8 cellular contexts compared by ENCODE assay signal in genomic region chr19:16062789-16063188, GRCh38. TPM values are rescaled to one million over a fixed set of nuclear protein-coding genes. Genes with fewer than 3 reads are reported as not detected.
DNase-seq lines count a peak whose midpoint lies in the region; ATAC-seq, FAIRE-seq and TF ChIP-seq lines count a peak whose summit lies in the region.

No MANE protein-coding gene starts in this region.

- H3K36me3 Mint-ChIP-seq in activated CD8-positive, alpha-beta T cell treated with anti-CD3 and anti-CD28 coated beads for 36 hours (ENCODE audit: low read depth) = no peaks in the 10 kb centered on the region

- H3K9me3 ChIP-seq in ovary = no peaks in the 10 kb centered on the region

- H3K27ac Mint-ChIP-seq in activated CD8-positive, alpha-beta T cell treated with anti-CD3 and anti-CD28 coated beads for 36 hours = no peak overlapping the region

- H3K36me3 ChIP-seq in ovary = no peaks in the 10 kb centered on the region

- no peaks in the 10 kb centered on the region for H3K4me1 ChIP-seq in ovary (ENCODE audit: insufficient read depth)

- ATAC-seq in activated CD8-positive, alpha-beta T cell treated with anti-CD3 and anti-CD28 coated beads for 36 hours = peak; percentile 57
- no peak for ATAC-seq in GM19328 (IDR thresholded peaks at IDR 0.05; ENCODE audit: unreplicated experiment)
- no peak for ATAC-seq in GM18907 (IDR thresholded peaks at IDR 0.05; ENCODE audit: unreplicated experiment)

- FAIRE-seq in urothelium cell line (lab: Jason Lieb, UNC) = no peak

- no peaks in the 10 kb centered on the region for H3K27me3 ChIP-seq in ovary

- H3K27ac ChIP-seq in ovary = no peak overlapping the region

- no peak for TF ChIP-seq EP300 in ovary (IDR thresholded peaks at IDR 0.05)

- H3K9me3 Mint-ChIP-seq in activated CD8-positive, alpha-beta T cell treated with anti-CD3 and anti-CD28 coated beads for 36 hours = no peaks in the 10 kb centered on the region

- no peaks in the 10 kb centered on the region for H3K27me3 Mint-ChIP-seq in activated CD8-positive, alpha-beta T cell treated with anti-CD3 and anti-CD28 coated beads for 36 hours

- CTCF ChIA-PET in activated CD8-positive, alpha-beta T cell treated with anti-CD3 and anti-CD28 coated beads for 36 hours (lab: Charles Lee) = interaction anchor here (0.6 to 7.9 kb wide), 21 partner anchors 10 to 208 kb away, joined by 3 to 90 read pairs (median 7); partner anchors contain the start of genes FAM32A, HSH2D, RAB8A and TPM4

- H3K4me3 ChIP-seq in epithelial cell of esophagus (ENCODE audit: low read length) (no peak overlapping the region), ovary (no peak overlapping the region)

- TF ChIP-seq POLR2A in ovary (IDR thresholded peaks at IDR 0.05) = no peak

- no peak overlapping the region for H3K4me3 Mint-ChIP-seq in activated CD8-positive, alpha-beta T cell treated with anti-CD3 and anti-CD28 coated beads for 36 hours

- DNase-seq in NCI-H748 (lab: John Stamatoyannopoulos, UW; ENCODE audit: unreplicated experiment) (peak; percentile 7), epithelial cell of esophagus (ENCODE audit: low read depth) (peak; percentile 38), ovary (no peak), urothelium cell line (ENCODE audit: low spot score) (no peak)
- peak; percentile 76 for DNase-seq in activated CD8-positive, alpha-beta T cell treated with anti-CD3 and anti-CD28 coated beads for 36 hours

- TF ChIP-seq CTCF in GM12872 (IDR thresholded peaks at IDR 0.05; ENCODE audit: insufficient read depth, low read depth, low read length) (peak; percentile 99), epithelial cell of esophagus (IDR thresholded peaks at IDR 0.05; ENCODE audit: insufficient read depth, low read depth, low read length, missing control alignments) (peak; percentile 93), ovary (IDR thresholded peaks at IDR 0.05) (peak in 2 of 3 donors; percentile 14 to 18)
- TF ChIP-seq CTCF in activated CD8-positive, alpha-beta T cell treated with anti-CD3 and anti-CD28 coated beads for 36 hours (IDR thresholded peaks at IDR 0.05) = peak; percentile 96

- 68 to 86% (median 76%) methylated on average over 2 of the region's 2 CpGs for WGBS in ovary, 3 donors

- peaks cover 26% of the 10 kb centered on the region for H3K4me1 Mint-ChIP-seq in activated CD8-positive, alpha-beta T cell treated with anti-CD3 and anti-CD28 coated beads for 36 hours (ENCODE audit: low read depth)

- POLR2A ChIA-PET in activated CD8-positive, alpha-beta T cell treated with anti-CD3 and anti-CD28 coated beads for 36 hours (lab: Charles Lee) = interaction anchor here (0.8 to 4.5 kb wide), 3 partner anchors 11 to 48 kb away, joined by 3 to 22 read pairs (median 3); partner anchors contain the start of gene TPM4

- intact Hi-C loops in activated CD8-positive, alpha-beta T cell treated with anti-CD3 and anti-CD28 coated beads for 36 hours (cut with micrococcal nuclease) = no loop called here
- intact Hi-C loops in ovary (cut with DNase I) = loop anchor here in 1 of 4 donors (10.0 kb wide), 1 partner anchor 52 kb away; the partner anchor contains the start of gene RAB8A

RNA-seq across cellular contexts. Expression of gene TPM4, which starts 13.5 kb away (rescaled TPM):
- total RNA-seq in activated CD8-positive, alpha-beta T cell treated with anti-CD3 and anti-CD28 coated beads for 36 hours = 100 to 1,000 TPM; 230 to 232 TPM
- total RNA-seq in ovary = 100 to 1,000 TPM; 286 to 642 (median 554) TPM
- 100 to 1,000 TPM; 347 to 664 TPM for polyA plus RNA-seq in ovary

RNA-seq across cellular contexts. Expression of gene RAB8A, which starts 48.9 kb away (rescaled TPM):
- total RNA-seq in activated CD8-positive, alpha-beta T cell treated with anti-CD3 and anti-CD28 coated beads for 36 hours = 100 to 1,000 TPM; 123 to 128 TPM
- 10 to 100 TPM; 17.2 to 70.5 (median 52.9) TPM for total RNA-seq in ovary
- polyA plus RNA-seq in ovary = 100 to 1,000 TPM in 1 of 2 donors, 10 to 100 TPM in 1; 23.8 to 114 TPM

Comparison
In these comparisons a context has a peak if more than half of its experiments do, and no peak if none do; other contexts are left out.
1. CTCF ChIP-seq: peak in every context shown above with its lines; median percentile 99 in GM12872; 96 in activated CD8-positive, alpha-beta T cell treated with anti-CD3 and anti-CD28 coated beads for 36 hours; 93 in epithelial cell of esophagus; 16 in ovary.
2. DNase-seq: peak in NCI-H748 (single experiment), activated CD8-positive, alpha-beta T cell treated with anti-CD3 and anti-CD28 coated beads for 36 hours (single experiment) and epithelial cell of esophagus (single experiment); none in ovary (0 of 5) and urothelium cell line (single experiment).